Comparison of ENCODE assay signal across 8 cellular contexts in genomic region chr12:57280234-57281062, GRCh38. TPM values are rescaled to one million over a fixed set of nuclear protein-coding genes. Genes with fewer than 3 reads are reported as not detected.
DNase-seq lines count a peak whose midpoint lies in the region; ATAC-seq, FAIRE-seq and TF ChIP-seq lines count a peak whose summit lies in the region.

No MANE protein-coding gene starts in this region.

- TF ChIP-seq CTCF in GM12865 (IDR thresholded peaks at IDR 0.05; ENCODE audit: insufficient read depth, low read depth, low read length, missing control alignments), result no peak
- TF ChIP-seq CTCF in H1 (IDR thresholded peaks at IDR 0.05; ENCODE audit: control extremely low read depth in 1 of 3, insufficient read depth in 1 of 3, low read depth in 1 of 3, low read length in 3 of 3), result no peak
- no peak for TF ChIP-seq CTCF in pancreas (IDR thresholded peaks at IDR 0.05)

- H3K4me1 ChIP-seq in H1 (replicated peaks in 1 of 4; ENCODE audit: control insufficient read depth in 3 of 4, insufficient read depth in 4 of 4, low read length in 3 of 4) (0 out of 7 replicates have a peak, but pooled peaks cover 0 to 2% (median 0%) of the 10 kb centered on the region in 4 experiments), pancreas (peaks cover 0 to 3% (median 0%) of the 10 kb centered on the region in 3 donors)

- no peak overlapping the region for H2BK5ac ChIP-seq in H1 (ENCODE audit: low read depth, low read length)

- TF ChIP-seq EP300 in H1 (IDR thresholded peaks at IDR 0.05; ENCODE audit: borderline replicate concordance in 1 of 2, low read depth in 2 of 2, low read length in 2 of 2), result no peak

- no peak overlapping the region for H3K27ac ChIP-seq in H1 (ENCODE audit: low read depth, low read length)
- peak overlapping the region in 2 of 4 donors; percentile 48 to 61 for H3K27ac ChIP-seq in pancreas

- H3K23me2 ChIP-seq in H1 (ENCODE audit: low read depth, low read length), result no peaks in the 10 kb centered on the region

- H2BK120ac ChIP-seq in H1 (replicated peaks; ENCODE audit: low read depth, low read length), result no peak overlapping the region

- no peak overlapping the region for H2BK20ac ChIP-seq in H1 (ENCODE audit: low read length)

- peak; percentile 73 for DNase-seq in GM12865 (ENCODE audit: low read depth)
- peak; percentile 83 for DNase-seq in H4 (ENCODE audit: low spot score)
- peak; percentile 78 for DNase-seq in LoVo (ENCODE audit: low spot score)
- peak; percentile 69 to 79 for DNase-seq in activated CD4-positive, alpha-beta T cell treated with anti-CD3 and anti-CD28 coated beads, Interleukin-2, amount 50 U/mL, for 48 hours
- no peak for DNase-seq in H1 (ENCODE audit: low read depth in 1 of 2, low spot score in 2 of 2)
- DNase-seq in pancreas, result peak in 3 of 6 donors; percentile 11 to 48 (median 27)
- DNase-seq in urothelium cell line (ENCODE audit: low spot score), result peak; percentile 87
- DNase-seq in NCI-H146 (lab: John Stamatoyannopoulos, UW), result no peak

- no peak overlapping the region for H3K4ac ChIP-seq in H1 (replicated peaks; ENCODE audit: insufficient read length, low read depth, low read length)

- TF ChIP-seq RAD21 in H1 (IDR thresholded peaks at IDR 0.05 in 1 of 2, conservative IDR thresholded peaks at IDR 0.05 in 1 of 2; ENCODE audit: low read depth in 2 of 2, low read length in 2 of 2), result no peak

- H2BK12ac ChIP-seq in H1 (ENCODE audit: low read depth, low read length), result no peak overlapping the region

- CTCF ChIA-PET in H1 (lab: Charles Lee; ENCODE audit: partially characterized antibody), result interaction anchor here (1.0 to 1.1 kb wide), 2 partner anchors 175 to 182 kb away, joined by 4 to 5 read pairs; partner anchors contain the start of gene INHBE

- no peak overlapping the region for H3K18ac ChIP-seq in H1 (ENCODE audit: extremely low read depth, low read length)

- intact Hi-C loops in pancreas (cut with DNase I), result no loop called here

- H3K79me1 ChIP-seq in H1 (ENCODE audit: low read depth, low read length), result no peaks in the 10 kb centered on the region

- H4K20me1 ChIP-seq in H1 (replicated peaks in 1 of 2; ENCODE audit: control insufficient read depth in 1 of 2, insufficient read depth in 2 of 2, low read length in 2 of 2), result no peaks in the 10 kb centered on the region

- H2AK5ac ChIP-seq in H1 (ENCODE audit: low read depth, low read length), result no peak overlapping the region

- TF ChIP-seq POLR2A in H1 (IDR thresholded peaks at IDR 0.05; ENCODE audit: control extremely low read depth in 1 of 2, low read depth in 2 of 2, low read length in 2 of 2), result no peak

- no peaks in the 10 kb centered on the region for H3K27me3 ChIP-seq in H1 (replicated peaks in 1 of 4; ENCODE audit: control insufficient read depth in 3 of 4, extremely low read depth in 1 of 4, insufficient read depth in 3 of 4, low read length in 3 of 4)
- no peaks in the 10 kb centered on the region for H3K27me3 ChIP-seq in pancreas

- no peak overlapping the region for H2BK15ac ChIP-seq in H1 (ENCODE audit: low read length)

- peak; percentile 63 to 96 (median 90) for ATAC-seq in pancreas

- H4K8ac ChIP-seq in H1 (ENCODE audit: extremely low read depth, insufficient read depth, low read length), result no peak overlapping the region

- H3K9me3 ChIP-seq in H1 (ENCODE audit: insufficient read depth in 2 of 2, low read depth in 1 of 2, low read length in 1 of 2), result no peaks in the 10 kb centered on the region
- H3K9me3 ChIP-seq in pancreas, result no peaks in the 10 kb centered on the region

- no peak overlapping the region for H4K5ac ChIP-seq in H1 (ENCODE audit: insufficient read length, low read depth, low read length)

- no peak for FAIRE-seq in H1 (lab: Jason Lieb, UNC)
- FAIRE-seq in pancreas (lab: Jason Lieb, UNC), result no peak
- FAIRE-seq in urothelium cell line (lab: Jason Lieb, UNC), result peak; percentile 27

- H3K4me3 ChIP-seq in GM12865 (ENCODE audit: low read depth, low read length) (no peak overlapping the region), H1 (ENCODE audit: extremely low read depth in 1 of 4, insufficient read depth in 2 of 4, low read depth in 3 of 4, low read length in 4 of 4) (no peak overlapping the region), pancreas (no peak overlapping the region)

- no peak overlapping the region for H3K56ac ChIP-seq in H1 (replicated peaks; ENCODE audit: insufficient read length, low read depth, low read length)

- no peak overlapping the region for H4K91ac ChIP-seq in H1 (replicated peaks; ENCODE audit: insufficient read length, low read length)

- H3K9ac ChIP-seq in H1 (replicated peaks in 1 of 4; ENCODE audit: extremely low read depth in 1 of 4, low read depth in 3 of 4, low read length in 3 of 4), result no peak overlapping the region

- no peak overlapping the region for H3K4me2 ChIP-seq in H1 (ENCODE audit: insufficient read depth in 1 of 2, low read depth in 2 of 2, low read length in 2 of 2)

- no peak overlapping the region for H3K14ac ChIP-seq in H1 (ENCODE audit: insufficient read length)

- POLR2A ChIA-PET in H1 (lab: Charles Lee; ENCODE audit: partially characterized antibody), result interaction anchor here (0.7 to 0.8 kb wide), 2 partner anchors 121 to 175 kb away, joined by 3 to 4 read pairs; no protein-coding TSS in a partner anchor

- H3K36me3 ChIP-seq in H1 (ENCODE audit: control insufficient read depth in 2 of 4, insufficient read depth in 4 of 4, low read length in 3 of 4) (peaks cover 0 to 8% (median 4%) of the 10 kb centered on the region in 4 experiments; a peak in 5 of 8 replicates), pancreas (peaks cover 0 to 32% (median 0%) of the 10 kb centered on the region in 3 donors)

- no peak overlapping the region for H3K23ac ChIP-seq in H1 (ENCODE audit: insufficient read length)

- no peaks in the 10 kb centered on the region for H3K79me2 ChIP-seq in H1 (ENCODE audit: control insufficient read depth in 1 of 2, insufficient read depth in 2 of 2, low read length in 2 of 2)

- no peak overlapping the region for H2AFZ ChIP-seq in H1 (ENCODE audit: low read length)

- 85% methylated on average over 9 of the region's 9 CpGs; no CpG with 5 or more reads in 1 of the 2 experiments for WGBS in H1 (ENCODE audit: extremely low coverage in 1 of 2, insufficient coverage in 1 of 2, insufficient read length in 1 of 2, insufficient replicate concordance in 2 of 2, low coverage in 1 of 2, low lambda C conversion rate in 2 of 2, missing lambda C conversion rate in 1 of 2), 2 experiments
- WGBS in pancreas, 2 donors, result 78 to 84% methylated on average over 9 of the region's 9 CpGs

TF ChIP-seq in H1, 55 proteins besides CTCF, POLR2A, EP300 and RAD21:
- TF ChIP-seq YY1 (IDR thresholded peaks at IDR 0.05; ENCODE audit: low read depth, low read length) (no peak), EGR1 (IDR thresholded peaks at IDR 0.05; ENCODE audit: borderline replicate concordance, low read depth, low read length) (peak; percentile 42; the same call in 1 of the 2 replicates), SIX5 (IDR thresholded peaks at IDR 0.05; ENCODE audit: low read depth, low read length) (no peak), SIRT6 (IDR thresholded peaks at IDR 0.05; ENCODE audit: low read length) (no peak), JUND (IDR thresholded peaks at IDR 0.05; ENCODE audit: low read length) (peak; percentile 75; the same call in 1 of the 2 replicates), SAP30 (IDR thresholded peaks at IDR 0.05; ENCODE audit: insufficient read depth, insufficient replicate concordance, low read length) (no peak)

RNA-seq across cellular contexts. Expression of gene STAC3, which starts 29.5 kb away (rescaled TPM):
- not detected in 2 replicates for total RNA-seq in H4 (2014; rRNA removed; shearing (Covaris generic))
- total RNA-seq in H1 (2021; fragmentation: NEBNext Ultra II Directional; extraction: Animal tissue kit (Norgen Biotek cat#: 25700)), result 1.3 and 1.9 TPM in 2 replicates
- 0.70 and 0.77 TPM in 2 replicates for polyA plus RNA-seq in H1 (2011; rRNA removed)
- 1.9 TPM for polyA plus RNA-seq in H1 (2011; cell fraction: cytosol; rRNA removed)
- polyA plus RNA-seq in H1 (2011; cell fraction: nucleus; rRNA removed), result 3.4 TPM
- polyA plus RNA-seq in H1 (2012, experiment 1 of 2), result 1.6 to 2.9 TPM (median 2.3 TPM) in 4 replicates
- polyA plus RNA-seq in H1 (2012, experiment 2 of 2), result 0.72 TPM
- polyA plus RNA-seq in H1 (2013, experiment 1 of 2), result 0.79 TPM
- 0.81 TPM for polyA plus RNA-seq in H1 (2013, experiment 2 of 2)
- polyA minus RNA-seq in H1 (2011; rRNA and poly(A)+ RNA removed), result 0.71 and 0.98 TPM in 2 replicates
- 2.1 TPM for polyA minus RNA-seq in H1 (2011; cell fraction: cytosol; rRNA and poly(A)+ RNA removed)
- 2.4 TPM for polyA minus RNA-seq in H1 (2011; cell fraction: nucleus; rRNA and poly(A)+ RNA removed)
- total RNA-seq in pancreas, result 1 to 10 TPM in 2 of 6 donors, under 1 TPM in 4; 0.46 to 2.1 (median 0.76) TPM
- polyA plus RNA-seq in pancreas, result 1 to 10 TPM; 2.5 to 3.0 TPM

RNA-seq across cellular contexts. Expression of gene SHMT2, which starts 50.9 kb away (rescaled TPM):
- total RNA-seq in H4 (2014; rRNA removed; shearing (Covaris generic)), result 250 and 269 TPM in 2 replicates
- 274 and 283 TPM in 2 replicates for total RNA-seq in H1 (2021; fragmentation: NEBNext Ultra II Directional; extraction: Animal tissue kit (Norgen Biotek cat#: 25700))
- polyA plus RNA-seq in H1 (2011; rRNA removed) (520 and 847 TPM in 2 replicates), pancreas (10 to 100 TPM; 20.0 to 29.8 TPM)
- 535 TPM for polyA plus RNA-seq in H1 (2011; cell fraction: cytosol; rRNA removed)
- polyA plus RNA-seq in H1 (2011; cell fraction: nucleus; rRNA removed), result 681 TPM
- polyA plus RNA-seq in H1 (2012, experiment 1 of 2), result 231 to 352 TPM (median 336 TPM) in 4 replicates
- polyA plus RNA-seq in H1 (2012, experiment 2 of 2), result 385 TPM
- polyA plus RNA-seq in H1 (2013, experiment 1 of 2), result 209 TPM
- polyA plus RNA-seq in H1 (2013, experiment 2 of 2), result 189 TPM
- 316 and 343 TPM in 2 replicates for polyA minus RNA-seq in H1 (2011; rRNA and poly(A)+ RNA removed)
- polyA minus RNA-seq in H1 (2011; cell fraction: cytosol; rRNA and poly(A)+ RNA removed), result 236 TPM
- polyA minus RNA-seq in H1 (2011; cell fraction: nucleus; rRNA and poly(A)+ RNA removed), result 206 TPM
- total RNA-seq in pancreas, result 100 to 1,000 TPM in 1 of 6 donors, 10 to 100 TPM in 5; 44.8 to 183 (median 63.9) TPM

Comparison
In these comparisons a context has a peak if more than half of its experiments do, and no peak if none do; other contexts are left out.
1. DNase-seq: peak in GM12865 (single experiment), H4 (single experiment), LoVo (single experiment), activated CD4-positive, alpha-beta T cell treated with anti-CD3 and anti-CD28 coated beads, Interleukin-2, amount 50 U/mL, for 48 hours (2 of 2) and urothelium cell line (single experiment); none in H1 (0 of 2) and NCI-H146 (single experiment).